8 cellular contexts compared by ENCODE assay signal in the genomic region with DNA sequence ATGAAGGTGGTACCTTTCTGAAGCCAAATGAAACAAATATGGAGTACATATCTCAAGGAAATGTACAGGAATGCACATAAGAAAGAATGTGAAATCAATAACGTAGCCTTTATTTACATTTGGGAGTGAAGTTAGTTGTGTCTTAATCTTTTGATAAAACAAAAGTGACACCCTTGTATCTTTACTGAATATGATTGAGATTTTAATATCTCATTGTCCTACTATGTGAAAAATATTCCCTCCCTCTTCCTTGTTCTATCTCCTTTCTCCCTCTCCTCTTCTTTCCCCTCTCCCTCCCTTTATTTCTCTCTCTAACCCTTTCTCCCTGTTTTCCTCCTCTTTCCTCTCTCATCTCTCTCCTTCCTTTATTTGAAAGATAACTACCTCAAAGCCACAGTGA.
"Had no signal": no experiment of that assay in that cellular context is flagged by ENCODE, and none has a peak within 500 bp of the region (broad histone marks: within the 10 kb centered on the region; RNA-seq: fewer than 3 reads in every experiment).

No MANE protein-coding gene starts in this region.

- DNase-seq: GDM1, GF-D8 had no signal

- FAIRE-seq: G401.6, GM12878, GM12891, GM12892, GM18507, GM19239 had no signal

- H3K4me3 ChIP-seq: GM12878 had no signal

- ATAC-seq: GM12878 had no signal
